ENCODE assay signal across 26 cellular contexts in the genomic region with DNA sequence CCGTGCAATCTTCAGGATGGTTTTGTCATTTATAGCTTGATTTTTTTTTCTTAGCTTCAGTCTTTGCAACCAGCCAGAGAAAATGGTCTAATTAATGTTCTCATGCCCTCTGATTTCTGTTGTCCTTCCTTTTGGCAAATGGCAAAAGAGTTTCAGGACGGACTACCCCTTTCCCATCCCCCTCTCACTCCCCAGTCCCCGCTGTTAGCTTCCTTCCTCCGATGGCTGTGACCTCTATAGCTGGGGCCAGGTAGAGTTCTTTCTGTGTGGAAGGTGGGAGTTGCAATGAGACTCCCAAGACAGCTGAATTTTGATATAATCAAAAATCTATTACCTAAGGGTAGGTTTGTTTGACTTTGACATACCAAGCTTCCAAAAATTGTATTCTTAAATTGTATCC.
"Had no signal": no experiment of that assay in that cellular context is flagged by ENCODE, and none has a peak within 500 bp of the region (broad histone marks: within the 10 kb centered on the region; RNA-seq: fewer than 3 reads in every experiment).

No MANE protein-coding gene starts in this region.

- DNase-seq: Kasumi-1, MG63, MV-4-11, NCI-H1048, NCI-H1105, NCI-H1105 treated with DMSO at 0.1 percent for 48 hours, NCI-H1417 treated with DMSO at 0.1 percent for 48 hours, NCI-H1436, NCI-H1436 treated with DMSO at 0.1 percent for 48 hours, NCI-H1694, NCI-H1694 treated with DMSO at 0.1 percent for 48 hours, NCI-H187, NCI-H187 treated with DMSO at 0.1 percent for 48 hours, NCI-H2029, NCI-H2029 treated with DMSO at 0.1 percent for 48 hours, NCI-H2081, NCI-H2081 treated with DMSO at 0.1 percent for 48 hours, NCI-H2107, NCI-H2171, NCI-H2171 treated with DMSO at 0.1 percent for 48 hours, NCI-H2227 treated with DMSO at 0.1 percent for 48 hours, NCI-H226, NCI-H446, NCI-H446 treated with DMSO at 0.1 percent for 48 hours, NCI-H510A, NCI-H510A treated with DMSO at 0.1 percent for 48 hours had no signal

- H3K36me3 ChIP-seq: MG63 had no signal

- H3K27me3 ChIP-seq: MG63 had no signal

- H3K4me3 ChIP-seq: MG63 had no signal
